Comparison of ENCODE assay signal across 8 cellular contexts in genomic region chr1:182143154-182143657, GRCh38.
DNase-seq lines count a peak whose midpoint lies in the region; ATAC-seq and TF ChIP-seq lines count a peak whose summit lies in the region.

No MANE protein-coding gene starts in this region.

- H3K36me3 ChIP-seq in lung (ENCODE audit: control insufficient read depth in 2 of 2, insufficient read depth in 2 of 2, low read length in 2 of 2): no peaks in the 10 kb centered on the region

- H3K27me3 ChIP-seq in HL-60 (ENCODE audit: insufficient read depth, poor library complexity, severe bottlenecking) (no peaks in the 10 kb centered on the region), lung (ENCODE audit: control insufficient read depth, insufficient read depth) (no peaks in the 10 kb centered on the region)

- H3K27ac ChIP-seq in HL-60 (replicated peaks) (peak overlapping the region; percentile 90), lung (ENCODE audit: low read depth in 1 of 2, low read length in 1 of 2) (peak overlapping the region in 1 of 2 donors; percentile 22)

- intact Hi-C loops in activated CD8-positive, alpha-beta T cell treated with anti-CD3 and anti-CD28 coated beads for 36 hours (cut with micrococcal nuclease): loop anchor here (1.0 kb wide), 1 partner anchor 253 kb away; no protein-coding TSS in a partner anchor

- POLR2A ChIA-PET in activated CD8-positive, alpha-beta T cell treated with anti-CD3 and anti-CD28 coated beads for 36 hours (lab: Charles Lee): interaction anchor here (0.6 to 1.5 kb wide), 2 partner anchors 247 to 253 kb away, joined by 3 to 5 read pairs; no protein-coding TSS in a partner anchor

- H3K9me3 Mint-ChIP-seq in activated CD8-positive, alpha-beta T cell treated with anti-CD3 and anti-CD28 coated beads for 36 hours: no peaks in the 10 kb centered on the region

- DNase-seq in DMS 273 treated with DMSO at 0.1 percent for 48 hours (lab: John Stamatoyannopoulos, UW) (peak; percentile 43), HL-60 (ENCODE audit: low read depth in 1 of 2, low spot score in 1 of 2) (peak; percentile 52 to 89), NCI-H774 (lab: John Stamatoyannopoulos, UW) (peak; percentile 82), ecto neural progenitor cell (ENCODE audit: low spot score) (peak; percentile 94), lung (ENCODE audit: low spot score) (peak; percentile 92)
- peak; percentile 91 for DNase-seq in activated CD8-positive, alpha-beta T cell treated with anti-CD3 and anti-CD28 coated beads for 36 hours
- DNase-seq in stimulated activated CD4-positive, alpha-beta T cell treated with anti-CD3 and anti-CD28 coated beads, Interleukin-4, amount 100 ng/mL, for 4 hours: peak; percentile 77 to 92

- no peak overlapping the region for H3K4me3 Mint-ChIP-seq in activated CD8-positive, alpha-beta T cell treated with anti-CD3 and anti-CD28 coated beads for 36 hours

- H3K27ac Mint-ChIP-seq in activated CD8-positive, alpha-beta T cell treated with anti-CD3 and anti-CD28 coated beads for 36 hours: no peak overlapping the region

- no peaks in the 10 kb centered on the region for H3K36me3 Mint-ChIP-seq in activated CD8-positive, alpha-beta T cell treated with anti-CD3 and anti-CD28 coated beads for 36 hours (ENCODE audit: low read depth)

- peaks cover 0 to 9% of the 10 kb centered on the region in 2 donors for H3K4me1 ChIP-seq in lung (ENCODE audit: control insufficient read depth in 2 of 2, insufficient read depth in 2 of 2, low read length in 2 of 2)

- TF ChIP-seq CTCF in HL-60 (IDR thresholded peaks at IDR 0.05; ENCODE audit: insufficient read depth, low read length): peak; percentile 94
- peak; percentile 89 for TF ChIP-seq CTCF in activated CD8-positive, alpha-beta T cell treated with anti-CD3 and anti-CD28 coated beads for 36 hours (IDR thresholded peaks at IDR 0.05)
- peak; percentile 94 for TF ChIP-seq CTCF in lung (IDR thresholded peaks at IDR 0.05; ENCODE audit: control extremely low read depth, extremely low read depth)

- CTCF ChIA-PET in activated CD8-positive, alpha-beta T cell treated with anti-CD3 and anti-CD28 coated beads for 36 hours (lab: Charles Lee): interaction anchor here (0.6 to 8.6 kb wide), 78 partner anchors 9 to 639 kb away, joined by 3 to 270 read pairs (median 6); partner anchors contain the start of genes GLUL and RNASEL

- peaks cover 8% of the 10 kb centered on the region for H3K4me1 Mint-ChIP-seq in activated CD8-positive, alpha-beta T cell treated with anti-CD3 and anti-CD28 coated beads for 36 hours (ENCODE audit: low read depth)

- no peaks in the 10 kb centered on the region for H3K9me3 ChIP-seq in lung (ENCODE audit: control insufficient read depth in 2 of 2, insufficient read depth in 1 of 2, low read length in 1 of 2)

- WGBS in lung, 2 donors: 18 to 24% methylated on average over 11 of the region's 11 CpGs

- peak; percentile 58 for ATAC-seq in activated CD8-positive, alpha-beta T cell treated with anti-CD3 and anti-CD28 coated beads for 36 hours
- ATAC-seq in lung (ENCODE audit: insufficient read depth, low FRiP score) (peak; percentile 71), HG02852 (IDR thresholded peaks at IDR 0.05; ENCODE audit: unreplicated experiment) (no peak)

- no peak overlapping the region for H3K4me3 ChIP-seq in HL-60 (replicated peaks; ENCODE audit: insufficient read depth, low read length)
- H3K4me3 ChIP-seq in lung: no peak overlapping the region

- peaks cover 6% of the 10 kb centered on the region for H3K27me3 Mint-ChIP-seq in activated CD8-positive, alpha-beta T cell treated with anti-CD3 and anti-CD28 coated beads for 36 hours

Comparison
In these comparisons a context has a peak if more than half of its experiments do, and no peak if none do; other contexts are left out.
1. DNase-seq: peak in every context shown above with its lines; median percentile 94 in ecto neural progenitor cell; 92 in lung; 91 in activated CD8-positive, alpha-beta T cell treated with anti-CD3 and anti-CD28 coated beads for 36 hours; 84 in stimulated activated CD4-positive, alpha-beta T cell treated with anti-CD3 and anti-CD28 coated beads, Interleukin-4, amount 100 ng/mL, for 4 hours; 82 in NCI-H774; 70 in HL-60; 43 in DMS 273 treated with DMSO at 0.1 percent for 48 hours.